In the genomic region with DNA sequence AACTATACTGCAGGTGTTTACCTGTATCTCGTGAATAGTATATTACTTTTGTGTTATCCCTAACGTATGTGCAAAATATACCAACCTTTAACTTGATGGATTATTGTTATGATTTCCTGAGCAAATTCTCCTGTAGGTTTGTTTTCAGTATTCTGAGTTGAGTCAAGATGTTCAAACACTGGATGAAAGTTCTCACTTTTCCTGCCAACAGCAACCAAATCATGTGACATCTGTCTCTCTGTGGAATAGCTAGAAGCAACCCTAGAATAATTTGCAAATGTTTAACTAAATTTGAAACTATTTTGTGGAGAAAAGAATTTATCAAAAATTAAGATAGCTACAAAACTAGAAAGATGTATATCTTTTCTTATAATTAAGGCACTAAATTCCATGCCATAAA, we compare ENCODE assay signal across 17 cellular contexts. TPM values are rescaled to one million over a fixed set of nuclear protein-coding genes. Genes with fewer than 3 reads are reported as not detected.
DNase-seq lines count a peak whose midpoint lies in the region; ATAC-seq, FAIRE-seq and TF ChIP-seq lines count a peak whose summit lies in the region.
"Had no signal": no experiment of that assay in that cellular context is flagged by ENCODE, and none has a peak within 500 bp of the region (broad histone marks: within the 10 kb centered on the region; RNA-seq: fewer than 3 reads in every experiment).

No MANE protein-coding gene starts in this region.

- CTCF ChIA-PET in HepG2 (lab: Yijun Ruan, JAX; ENCODE audit: low intra/inter-chr PET ratio, low total read pairs) = no interaction called here

- H3K79me2 ChIP-seq in HepG2 (ENCODE audit: insufficient read depth, low read length) = no peaks in the 10 kb centered on the region
- no peaks in the 10 kb centered on the region for H3K79me2 ChIP-seq in neural progenitor cell (ENCODE audit: low read depth)

- FAIRE-seq in HepG2 (lab: Jason Lieb, UNC) (no peak), pancreas (lab: Jason Lieb, UNC) (peak; percentile 45)
- FAIRE-seq: H54 had no signal

- H3K9me3 ChIP-seq in right lobe of liver (no peaks in the 10 kb centered on the region), HepG2 (ENCODE audit: low read length) (no peaks in the 10 kb centered on the region), pancreas (no peaks in the 10 kb centered on the region), neural progenitor cell (ENCODE audit: low read depth) (peaks cover 5% of the 10 kb centered on the region)
- H3K9me3 ChIP-seq: Caco-2 had no signal

- H3K4me2 ChIP-seq in HepG2 (ENCODE audit: low read depth, low read length) = no peak overlapping the region
- H3K4me2 ChIP-seq in neural progenitor cell = no peak overlapping the region

- H2AFZ ChIP-seq in HepG2 (ENCODE audit: low read length) (no peak overlapping the region), neural progenitor cell (replicated peaks) (no peak overlapping the region)

- no peaks in the 10 kb centered on the region for H3F3A ChIP-seq in neural progenitor cell (ENCODE audit: low read depth)

- TF ChIP-seq EP300 in HepG2 (IDR thresholded peaks at IDR 0.05; ENCODE audit: low read depth in 2 of 2, low read length in 2 of 2) (no peak), HepG2 (CRISPR knock-in tag; IDR thresholded peaks at IDR 0.05; ENCODE audit: borderline replicate concordance) (no peak)

- ATAC-seq in right lobe of liver (peak in 3 of 4 donors; percentile 41 to 60 (median 48)), HepG2 (no peak), pancreas (no peak), HG03159 (IDR thresholded peaks at IDR 0.05; ENCODE audit: unreplicated experiment) (no peak)

- peaks cover 2% of the 10 kb centered on the region for H3K36me3 Mint-ChIP-seq in neural progenitor cell

- no peak for TF ChIP-seq RAD21 in HepG2 (CRISPR knock-in tag; IDR thresholded peaks at IDR 0.05)

- 60% methylated on average over 2 of the region's 2 CpGs for WGBS in right lobe of liver (ENCODE audit: insufficient coverage, low coverage, low lambda C conversion rate, missing lambda C conversion rate)
- WGBS in HepG2 (ENCODE audit: low lambda C conversion rate) = 98% methylated on average over 2 of the region's 2 CpGs
- 73 to 92% methylated on average over 2 of the region's 2 CpGs for WGBS in pancreas, 2 donors

- no peak overlapping the region for H3K4me3 ChIP-seq in right lobe of liver
- no peak overlapping the region for H3K4me3 ChIP-seq in HepG2 (replicated peaks in 1 of 3; ENCODE audit: insufficient read depth in 1 of 3, low read depth in 2 of 3, low read length in 3 of 3)
- no peak overlapping the region for H3K4me3 ChIP-seq in pancreas
- H3K4me3 ChIP-seq in neural progenitor cell = no peak overlapping the region

- no peak for DNase-seq in right lobe of liver
- no peak for DNase-seq in HepG2 (ENCODE audit: low spot score)
- peak; percentile 26 for DNase-seq in globus pallidus (ENCODE audit: low spot score)
- DNase-seq in pancreas = no peak
- no peak for DNase-seq in SW480 (ENCODE audit: low spot score)
- no peak for DNase-seq in neural progenitor cell (ENCODE audit: low spot score)
- DNase-seq in activated CD4-positive, alpha-beta T cell treated with anti-CD3 and anti-CD28 coated beads for 1 hour = no peak
- DNase-seq: Caco-2, NCI-H1105, NCI-H1694, NCI-H2227 treated with DMSO at 0.1 percent for 48 hours, NCI-H524 had no signal

- H3K27ac ChIP-seq in right lobe of liver = no peak overlapping the region
- H3K27ac ChIP-seq in HepG2 (ENCODE audit: extremely low read length, insufficient read depth, low read length) = no peak overlapping the region
- no peak overlapping the region for H3K27ac ChIP-seq in pancreas
- H3K27ac ChIP-seq in neural progenitor cell = no peak overlapping the region

- H3K4me1 ChIP-seq in right lobe of liver (no peaks in the 10 kb centered on the region), HepG2 (ENCODE audit: insufficient read depth, low read length) (peaks cover 16% of the 10 kb centered on the region), pancreas (no peaks in the 10 kb centered on the region), neural progenitor cell (peaks cover 14% of the 10 kb centered on the region)

- H4K20me1 ChIP-seq in HepG2 (ENCODE audit: insufficient read depth, low read length) (no peaks in the 10 kb centered on the region), neural progenitor cell (ENCODE audit: low read depth) (no peaks in the 10 kb centered on the region)

- H3K27ac Mint-ChIP-seq in neural progenitor cell = no peak overlapping the region
- H3K27ac Mint-ChIP-seq: CD14-positive monocyte, IgD-negative memory B cell had no signal

- BruUV-seq in HepG2 (replicated peaks; lab: Mats Ljungman, UMichigan) = no TSS peak

- TF ChIP-seq POLR2A in right lobe of liver (IDR thresholded peaks at IDR 0.05) = no peak
- no peak for TF ChIP-seq POLR2A in HepG2 (IDR thresholded peaks at IDR 0.05; ENCODE audit: insufficient read depth in 1 of 2, low read depth in 2 of 2, low read length in 2 of 2)

- TF ChIP-seq CTCF in right lobe of liver (IDR thresholded peaks at IDR 0.05) (no peak), HepG2 (CRISPR knock-in tag; IDR thresholded peaks at IDR 0.05) (no peak), pancreas (IDR thresholded peaks at IDR 0.05) (no peak), neural progenitor cell (IDR thresholded peaks at IDR 0.05) (no peak)

- in situ Hi-C loops in HepG2 (cut with HindIII; ENCODE audit: extremely low pct_ligation_motif_present, low pct_unique_long_range_greater_than_20kb) = no loop called here

- no peaks in the 10 kb centered on the region for H3K9me3 Mint-ChIP-seq in neural progenitor cell
- H3K9me3 Mint-ChIP-seq: HFFc6, IgD-negative memory B cell had no signal

- H3K27me3 ChIP-seq in right lobe of liver (no peaks in the 10 kb centered on the region), HepG2 (ENCODE audit: control insufficient read depth in 1 of 2, insufficient read depth in 2 of 2, low read length in 2 of 2) (no peaks in the 10 kb centered on the region), pancreas (no peaks in the 10 kb centered on the region), neural progenitor cell (no peaks in the 10 kb centered on the region)

- H3K36me3 ChIP-seq in right lobe of liver (no peaks in the 10 kb centered on the region), HepG2 (replicated peaks in 1 of 2; ENCODE audit: control insufficient read depth in 1 of 2, insufficient read depth in 2 of 2, low read length in 2 of 2) (peaks cover 0 to 1% of the 10 kb centered on the region in 2 experiments; a peak in 1 of 5 replicates), pancreas (peaks cover 0 to 5% (median 0%) of the 10 kb centered on the region in 3 donors), neural progenitor cell (no peaks in the 10 kb centered on the region)

- no peaks in the 10 kb centered on the region for H3K27me3 Mint-ChIP-seq in neural progenitor cell (ENCODE audit: insufficient read depth, low read depth)
- H3K27me3 Mint-ChIP-seq: IgD-negative memory B cell had no signal

- intact Hi-C loops in right lobe of liver (cut with DNase I) = no loop called here
- intact Hi-C loops in HepG2 (cut with micrococcal nuclease; ENCODE audit: unreplicated experiment) = no loop called here
- intact Hi-C loops in pancreas (cut with DNase I) = no loop called here

- no peaks in the 10 kb centered on the region for H3K4me1 Mint-ChIP-seq in neural progenitor cell
- H3K4me1 Mint-ChIP-seq: CD14-positive monocyte, IgD-negative memory B cell had no signal

- no peak overlapping the region for H3K4me3 Mint-ChIP-seq in neural progenitor cell
- H3K4me3 Mint-ChIP-seq: CD14-positive monocyte, HFFc6, IgD-negative memory B cell had no signal

- POLR2A ChIA-PET in HepG2 (lab: Yijun Ruan, JAX) = no interaction called here

- no peak overlapping the region for H3K9ac ChIP-seq in HepG2 (ENCODE audit: insufficient read depth, low read depth, low read length)
- no peak overlapping the region for H3K9ac ChIP-seq in neural progenitor cell

TF ChIP-seq in HepG2, 621 proteins besides CTCF, POLR2A, EP300 and RAD21 (continues in another document):
- no peak for TF ChIP-seq TCF7L2 (IDR thresholded peaks at IDR 0.05; ENCODE audit: low read depth, low read length)

RNA-seq across cellular contexts. Expression of a gene that starts 35.6 kb away (rescaled TPM):
- total RNA-seq in right lobe of liver (1 to 10 TPM; 2.1 to 4.1 (median 3.0) TPM), HepG2 (2016; rRNA removed; fragmentation: Illumina TruSeq; extraction: Trizol) (2.3 and 2.7 TPM in 2 replicates), pancreas (1 to 10 TPM; 3.3 to 6.9 (median 4.8) TPM), neural progenitor cell (ENCODE audit: low replicate concordance) (7.4 and 9.7 TPM in 2 replicates)
- 3.1 and 4.1 TPM in 2 replicates for total RNA-seq in HepG2 (2016; cell fraction: cytosol; rRNA removed; fragmentation: Illumina TruSeq; extraction: Trizol; ENCODE audit: low read depth)
- total RNA-seq in HepG2 (2016; cell fraction: insoluble cytoplasmic fraction; rRNA removed; fragmentation: Illumina TruSeq; extraction: Trizol) = 2.8 and 3.1 TPM in 2 replicates
- 3.1 and 4.3 TPM in 2 replicates for total RNA-seq in HepG2 (2016; cell fraction: membrane; rRNA removed; fragmentation: Illumina TruSeq; extraction: Trizol)
- total RNA-seq in HepG2 (2016; cell fraction: nucleus; rRNA removed; fragmentation: Illumina TruSeq; extraction: Trizol) = 4.7 and 6.2 TPM in 2 replicates
- polyA plus RNA-seq in HepG2 (2011; rRNA removed) (1.5 and 1.8 TPM in 2 replicates), pancreas (1 to 10 TPM; 2.2 to 4.2 TPM)
- 0.21 and 0.42 TPM in 2 replicates for polyA plus RNA-seq in HepG2 (2011; cell fraction: cytosol; rRNA removed)
- 2.6 and 4.6 TPM in 2 replicates for polyA plus RNA-seq in HepG2 (2011; cell fraction: nucleus; rRNA removed)
- polyA plus RNA-seq in HepG2 (2012) = 2.2 and 2.5 TPM in 2 replicates
- 0.17 and 0.46 TPM in 2 replicates for polyA plus RNA-seq in HepG2 (2016; cell fraction: cytosol; fragmentation: Illumina TruSeq; extraction: Trizol; ENCODE audit: low read depth)
- 3.1 and 4.5 TPM in 2 replicates for polyA plus RNA-seq in HepG2 (2016; cell fraction: insoluble cytoplasmic fraction; fragmentation: Illumina TruSeq; extraction: Trizol; ENCODE audit: low read depth)
- 0.37 and 1.1 TPM in 2 replicates for polyA plus RNA-seq in HepG2 (2016; cell fraction: membrane; fragmentation: Illumina TruSeq; extraction: Trizol; ENCODE audit: low read depth)
- polyA plus RNA-seq in HepG2 (2016; cell fraction: nucleus; fragmentation: Illumina TruSeq; extraction: Trizol; ENCODE audit: insufficient read depth, low read depth) = 9.1 and 10.0 TPM in 2 replicates
- polyA minus RNA-seq in HepG2 (2011; rRNA and poly(A)+ RNA removed; ENCODE audit: low replicate concordance) = 0.30 and 0.84 TPM in 2 replicates
- polyA minus RNA-seq in HepG2 (2011; cell fraction: cytosol; rRNA and poly(A)+ RNA removed) = 0.89 and 1.1 TPM in 2 replicates
- polyA minus RNA-seq in HepG2 (2011; cell fraction: nucleus; rRNA and poly(A)+ RNA removed) = 7.9 and 9.9 TPM in 2 replicates

Comparison
In these comparisons a context has a peak if more than half of its experiments do, and no peak if none do; other contexts are left out.
1. ATAC-seq: peak in right lobe of liver (3 of 4); none in HepG2 (single experiment), pancreas (0 of 4) and HG03159 (single experiment).